In genomic region chr6:139395891-139396299, GRCh38 we compare ENCODE assay signal across 1 cellular context.
TF ChIP-seq lines count a peak whose summit lies in the region.

No MANE protein-coding gene starts in this region.

TF ChIP-seq in H1, 55 proteins besides CTCF, POLR2A, EP300 and RAD21:
- TF ChIP-seq SAP30 (IDR thresholded peaks at IDR 0.05; ENCODE audit: insufficient read depth, insufficient replicate concordance, low read length), result no peak
- TF ChIP-seq EGR1 (IDR thresholded peaks at IDR 0.05; ENCODE audit: borderline replicate concordance, low read depth, low read length), result no peak
- 0 out of 2 replicates have a peak, but pooled peaks have one; percentile 27 for TF ChIP-seq ATF2 (IDR thresholded peaks at IDR 0.05; ENCODE audit: low read length)
- TF ChIP-seq BCL11A (IDR thresholded peaks at IDR 0.05; ENCODE audit: low read depth in 2 of 2, low read length in 2 of 2), result peak in 1 of 2 experiments; percentile 55
- no peak for TF ChIP-seq RFX5 (IDR thresholded peaks at IDR 0.05; ENCODE audit: borderline replicate concordance, low read depth, low read length)
- no peak for TF ChIP-seq RXRA (IDR thresholded peaks at IDR 0.05; ENCODE audit: insufficient read depth, low read depth, low read length)
- TF ChIP-seq CREB1 (IDR thresholded peaks at IDR 0.05), result 0 out of 2 replicates have a peak, but pooled peaks have one; percentile 8
- peak; percentile 35 to 63; a peak in 1 of 4 replicates for TF ChIP-seq HDAC2 (IDR thresholded peaks at IDR 0.05; ENCODE audit: borderline replicate concordance in 1 of 2, low read depth in 2 of 2, low read length in 2 of 2)
- TF ChIP-seq SIX5 (IDR thresholded peaks at IDR 0.05; ENCODE audit: low read depth, low read length), result no peak
- TF ChIP-seq FOSL1 (IDR thresholded peaks at IDR 0.05; ENCODE audit: insufficient read depth, low read depth, low read length), result no peak
- no peak for TF ChIP-seq TEAD4 (IDR thresholded peaks at IDR 0.05; ENCODE audit: low read depth, low read length)
- TF ChIP-seq CTBP2 (IDR thresholded peaks at IDR 0.05; ENCODE audit: borderline replicate concordance, insufficient read depth, insufficient read length, low read length), result peak; percentile 59
- TF ChIP-seq SIRT6 (IDR thresholded peaks at IDR 0.05; ENCODE audit: low read length), result no peak
- no peak for TF ChIP-seq SIN3A (conservative IDR thresholded peaks at IDR 0.05 in 1 of 2, IDR thresholded peaks at IDR 0.05 in 1 of 2; ENCODE audit: low read depth in 1 of 2, low read length in 2 of 2)
- 0 out of 2 replicates have a peak, but pooled peaks have one; percentile 34 for TF ChIP-seq SP1 (IDR thresholded peaks at IDR 0.05; ENCODE audit: low read depth, low read length)
- no peak for TF ChIP-seq POLR2AphosphoS5 (IDR thresholded peaks at IDR 0.05; ENCODE audit: low read depth, low read length)
- no peak for TF ChIP-seq ASH2L (IDR thresholded peaks at IDR 0.05; ENCODE audit: low read length)
- no peak for TF ChIP-seq CHD1 (IDR thresholded peaks at IDR 0.05; ENCODE audit: low read depth, low read length)
- no peak for TF ChIP-seq RNF2 (IDR thresholded peaks at IDR 0.05; ENCODE audit: borderline replicate concordance, low read depth, low read length, missing control alignments, poor library complexity, severe bottlenecking)
- no peak for TF ChIP-seq KDM5A (IDR thresholded peaks at IDR 0.05; ENCODE audit: low read length)
- TF ChIP-seq CBX8 (IDR thresholded peaks at IDR 0.05; ENCODE audit: borderline replicate concordance, low read depth, low read length), result no peak
- peak; percentile 33; the same call in 1 of the 2 replicates for TF ChIP-seq YY1 (IDR thresholded peaks at IDR 0.05; ENCODE audit: low read depth, low read length)
- TF ChIP-seq SRF (IDR thresholded peaks at IDR 0.05; ENCODE audit: low read depth, low read length), result no peak
- TF ChIP-seq CHD7 (IDR thresholded peaks at IDR 0.05; ENCODE audit: insufficient replicate concordance, low read length), result peak; percentile 66
- no peak for TF ChIP-seq CHD2 (IDR thresholded peaks at IDR 0.05; ENCODE audit: low read length)
- no peak for TF ChIP-seq EZH2 (IDR thresholded peaks at IDR 0.05; ENCODE audit: low read depth, low read length, severe bottlenecking)
- no peak for TF ChIP-seq GABPA (IDR thresholded peaks at IDR 0.05; ENCODE audit: borderline replicate concordance, insufficient read depth, low read length)
- no peak for TF ChIP-seq BACH1 (IDR thresholded peaks at IDR 0.05; ENCODE audit: low read length)
- no peak for TF ChIP-seq BRCA1 (IDR thresholded peaks at IDR 0.05; ENCODE audit: low read depth, low read length)
- peak; percentile 75; the same call in 1 of the 2 replicates for TF ChIP-seq POU5F1 (IDR thresholded peaks at IDR 0.05; ENCODE audit: low read depth, low read length)
- peak; percentile 58; the same call in 1 of the 2 replicates for TF ChIP-seq TCF12 (IDR thresholded peaks at IDR 0.05; ENCODE audit: low read depth, low read length)
- no peak for TF ChIP-seq TAF7 (optimal IDR thresholded peaks at IDR 0.05; ENCODE audit: borderline replicate concordance, low read depth, low read length)
- TF ChIP-seq RBBP5 (IDR thresholded peaks at IDR 0.05; ENCODE audit: borderline replicate concordance, low read depth, low read length), result no peak
- TF ChIP-seq CEBPB (IDR thresholded peaks at IDR 0.05; ENCODE audit: low read depth, low read length), result no peak
